In genomic region chr15:32636410-32636809, GRCh38 we compare ENCODE assay signal across 23 cellular contexts. TPM values are rescaled to one million over a fixed set of nuclear protein-coding genes. Genes with fewer than 3 reads are reported as not detected.
A peak's percentile ranks its signal among the peaks of the same experiment; 100 is the strongest.
DNase-seq lines count a peak whose midpoint lies in the region; ATAC-seq, FAIRE-seq and TF ChIP-seq lines count a peak whose summit lies in the region.
"Had no signal": no experiment of that assay in that cellular context is flagged by ENCODE, and none has a peak within 500 bp of the region (broad histone marks: within the 10 kb centered on the region; RNA-seq: fewer than 3 reads in every experiment).

No MANE protein-coding gene starts in this region.

- H3K4me3 ChIP-seq in A673 (ENCODE audit: low read depth, low read length, poor library complexity, severe bottlenecking) = no peak overlapping the region
- peak overlapping the region; percentile 22 for H3K4me3 ChIP-seq in GM06990 (replicated peaks; ENCODE audit: low read depth, low read length)
- no peak overlapping the region for H3K4me3 ChIP-seq in fibroblast of mammary gland (ENCODE audit: control insufficient read depth, low read depth, low read length)
- H3K4me3 ChIP-seq in PC-9 = no peak overlapping the region
- no peak overlapping the region for H3K4me3 ChIP-seq in small intestine (ENCODE audit: low read depth in 1 of 2, low read length in 2 of 2)
- H3K4me3 ChIP-seq: GM23248 had no signal

- WGBS in small intestine, 3 donors = 88 to 95% (median 90%) methylated on average over 3 of the region's 3 CpGs

- H3K9me3 Mint-ChIP-seq in activated B cell treated with CpG ODN at 0.5 μM for 24 hours = no peaks in the 10 kb centered on the region

- no peaks in the 10 kb centered on the region for H3K9me2 ChIP-seq in PC-9 (ENCODE audit: insufficient read depth)

- intact Hi-C loops in A673 (cut with micrococcal nuclease; ENCODE audit: unreplicated experiment) = no loop called here
- intact Hi-C loops in activated B cell treated with CpG ODN at 0.5 μM for 24 hours (cut with micrococcal nuclease) = no loop called here
- intact Hi-C loops in PC-9 (cut with micrococcal nuclease; ENCODE audit: unreplicated experiment) = no loop called here
- intact Hi-C loops in left cardiac atrium (cut with DNase I) = no loop called here

- H3K36me3 ChIP-seq in A673 (ENCODE audit: insufficient read depth, low read length, poor library complexity, severe bottlenecking) (peaks cover 78% of the 10 kb centered on the region), GM06990 (ENCODE audit: control insufficient read depth, insufficient read depth, low read length) (peaks cover under 1% of the 10 kb centered on the region), PC-9 (ENCODE audit: low read depth) (no peaks in the 10 kb centered on the region), small intestine (ENCODE audit: control insufficient read depth in 2 of 2, insufficient read depth in 2 of 2, low read length in 2 of 2) (peaks cover 0 to 2% of the 10 kb centered on the region in 2 donors)

- POLR2A ChIA-PET in A673 (lab: Charles Lee; ENCODE audit: low non-redundant PET) = no interaction called here
- POLR2A ChIA-PET in activated B cell treated with CpG ODN at 0.5 μM for 24 hours (lab: Charles Lee) = no interaction called here
- POLR2A ChIA-PET in PC-9 (lab: Charles Lee; ENCODE audit: unreplicated experiment) = no interaction called here

- no peaks in the 10 kb centered on the region for H3K9me3 ChIP-seq in A673 (ENCODE audit: low read depth, low read length, poor library complexity, severe bottlenecking)
- H3K9me3 ChIP-seq in PC-9 (ENCODE audit: insufficient read depth, low read depth) = no peaks in the 10 kb centered on the region
- H3K9me3 ChIP-seq in small intestine (ENCODE audit: control insufficient read depth, low read depth) = no peaks in the 10 kb centered on the region

- no peaks in the 10 kb centered on the region for H3K27me3 ChIP-seq in A673 (replicated peaks; ENCODE audit: insufficient read depth, low read depth, low read length, poor library complexity)
- no peaks in the 10 kb centered on the region for H3K27me3 ChIP-seq in GM06990 (replicated peaks; ENCODE audit: control insufficient read depth, insufficient read depth, low read length)
- H3K27me3 ChIP-seq in PC-9 (ENCODE audit: insufficient read depth, low read depth) = no peaks in the 10 kb centered on the region
- no peaks in the 10 kb centered on the region for H3K27me3 ChIP-seq in small intestine (ENCODE audit: control insufficient read depth in 2 of 2, insufficient read depth in 2 of 2, low read length in 2 of 2)

- peaks cover 1% of the 10 kb centered on the region for H3K36me3 Mint-ChIP-seq in activated B cell treated with CpG ODN at 0.5 μM for 24 hours (ENCODE audit: low read depth)

- FAIRE-seq in small intestine (lab: Jason Lieb, UNC) = no peak
- FAIRE-seq in GM12891 (lab: Jason Lieb, UNC) = no peak

- H3K4me1 ChIP-seq in A673 (ENCODE audit: insufficient read depth, low read length, poor library complexity, severe bottlenecking) (no peaks in the 10 kb centered on the region), PC-9 (replicated peaks; ENCODE audit: insufficient read depth) (no peaks in the 10 kb centered on the region), small intestine (ENCODE audit: control insufficient read depth in 2 of 2, insufficient read depth in 1 of 2, low read depth in 1 of 2, low read length in 1 of 2) (no peaks in the 10 kb centered on the region)

- H3K4me2 ChIP-seq in PC-9 = no peak overlapping the region

- H3K27me3 Mint-ChIP-seq in activated B cell treated with CpG ODN at 0.5 μM for 24 hours = no peaks in the 10 kb centered on the region

- TF ChIP-seq POLR2A in GM12891 (IDR thresholded peaks at IDR 0.05; ENCODE audit: low read depth, low read length) = no peak

- H2AFZ ChIP-seq in PC-9 = no peak overlapping the region
- H2AFZ ChIP-seq: GM23248 had no signal

- H3K27ac Mint-ChIP-seq in activated B cell treated with CpG ODN at 0.5 μM for 24 hours = no peak overlapping the region

- BruUV-seq in A673 (replicated peaks; lab: Mats Ljungman, UMichigan) (TSS peak; percentile 36), PC-9 (replicated peaks; lab: Mats Ljungman, UMichigan) (no TSS peak)

- DNase-seq in A673 (ENCODE audit: low spot score) (no peak), GM06990 (ENCODE audit: extremely low read depth, insufficient read length) (no peak), activated B cell treated with CpG ODN at 0.5 μM for 24 hours (no peak), fibroblast of mammary gland (ENCODE audit: low read depth) (peak; percentile 28), PC-9 (no peak), left cardiac atrium (no peak), small intestine (no peak), GM12891 (ENCODE audit: insufficient read length, low spot score) (no peak)
- DNase-seq: 8988T; C1 segment of cervical spinal cord; DMS79 treated with DMSO at 0.1 percent for 48 hours; GM23248; HCEC 1CT; NCI-H1105; NCI-H2081; NCI-H2171 treated with DMSO at 0.1 percent for 48 hours; NCI-H446 treated with DMSO at 0.1 percent for 48 hours; NK-92 treated with Interleukin-12 subunit alpha and Interleukin-12 subunit beta, amount 100 ng/mL, for 24 hours; OCI-M1; SIG-M5 had no signal

- CTCF ChIA-PET in A673 (lab: Charles Lee) = no interaction called here
- CTCF ChIA-PET in activated B cell treated with CpG ODN at 0.5 μM for 24 hours (lab: Charles Lee) = no interaction called here
- CTCF ChIA-PET in PC-9 (lab: Charles Lee) = no interaction called here

- H3F3A ChIP-seq in PC-9 (ENCODE audit: insufficient read depth, low read depth) = no peaks in the 10 kb centered on the region

- no peak for ATAC-seq in activated B cell treated with CpG ODN at 0.5 μM for 24 hours (ENCODE audit: low read depth)
- no peak for ATAC-seq in left cardiac atrium
- ATAC-seq: SK-N-SH treated with all-trans-retinoic acid at 6 μM for 48 hours had no signal

- no peaks in the 10 kb centered on the region for H3K79me2 ChIP-seq in PC-9 (ENCODE audit: low read depth)

- TF ChIP-seq CTCF in A673 (conservative IDR thresholded peaks at IDR 0.05; ENCODE audit: low read depth, low read length) (no peak), GM06990 (IDR thresholded peaks at IDR 0.05; ENCODE audit: insufficient read depth, low read length, poor library complexity, severe bottlenecking) (no peak), activated B cell treated with CpG ODN at 0.5 μM for 24 hours (IDR thresholded peaks at IDR 0.05) (no peak), fibroblast of mammary gland (conservative IDR thresholded peaks at IDR 0.05; ENCODE audit: control insufficient read depth, insufficient read depth, low read depth, low read length) (no peak), PC-9 (conservative IDR thresholded peaks at IDR 0.05) (no peak)

- H3K4me1 Mint-ChIP-seq in activated B cell treated with CpG ODN at 0.5 μM for 24 hours = peaks cover 18% of the 10 kb centered on the region

- H4K20me1 ChIP-seq in PC-9 (ENCODE audit: insufficient read depth) = no peaks in the 10 kb centered on the region

- H3K27ac ChIP-seq in A673 (ENCODE audit: low read depth, low read length, poor library complexity, severe bottlenecking) = no peak overlapping the region
- H3K27ac ChIP-seq in PC-9 = no peak overlapping the region
- H3K27ac ChIP-seq in small intestine (ENCODE audit: low read depth in 1 of 2, low read length in 1 of 2) = no peak overlapping the region
- H3K27ac ChIP-seq: GM23248, RWPE1 had no signal

- H3K4me3 Mint-ChIP-seq in activated B cell treated with CpG ODN at 0.5 μM for 24 hours = peak overlapping the region; percentile 28

TF ChIP-seq in GM12891, 5 proteins besides CTCF, POLR2A, EP300 and RAD21:
- TF ChIP-seq POU2F2 (IDR thresholded peaks at IDR 0.05; ENCODE audit: low read depth, low read length) = no peak
- TF ChIP-seq TAF1 (IDR thresholded peaks at IDR 0.05; ENCODE audit: low read depth, low read length) = no peak

RNA-seq across cellular contexts. Expression of gene SCG5, which starts 5.1 kb away (rescaled TPM):
- total RNA-seq in A673 (2021) (0.90 and 3.1 TPM in 2 replicates), activated B cell treated with CpG ODN at 0.5 μM for 24 hours (0.27 TPM in 1 of 2 replicates, not detected in the other), PC-9 (2021) (0.39 TPM in 1 of 2 replicates, not detected in the other), left cardiac atrium (under 1 TPM; 0.73 to 0.91 TPM)
- 10 to 100 TPM in 1 of 3 donors, 1 to 10 TPM in 2; 1.9 to 13.3 (median 4.0) TPM for polyA plus RNA-seq in small intestine
- 0.76 TPM for polyA plus RNA-seq in GM12891 (2012; ENCODE audit: low read depth, missing spikeins)
- total RNA-seq: G401 had no signal

RNA-seq across cellular contexts. Expression of gene ARHGAP11A, which starts 21.1 kb away (rescaled TPM):
- 167 and 173 TPM in 2 replicates for total RNA-seq in A673 (2021)
- total RNA-seq in activated B cell treated with CpG ODN at 0.5 μM for 24 hours = 5.3 and 7.5 TPM in 2 replicates
- total RNA-seq in PC-9 (2021) = 81.5 and 91.6 TPM in 2 replicates
- 1 to 10 TPM; 2.6 to 3.8 TPM for total RNA-seq in left cardiac atrium
- polyA plus RNA-seq in small intestine = 10 to 100 TPM in 1 of 3 donors, 1 to 10 TPM in 2; 1.3 to 14.2 (median 2.2) TPM
- polyA plus RNA-seq in GM12891 (2012; ENCODE audit: low read depth, missing spikeins) = 16.9 TPM

RNA-seq across cellular contexts. Expression of gene GOLGA8N, which starts 43.2 kb away (rescaled TPM):
- total RNA-seq in A673 (2021) (3.1 and 4.3 TPM in 2 replicates), activated B cell treated with CpG ODN at 0.5 μM for 24 hours (4.3 and 5.6 TPM in 2 replicates), PC-9 (2021) (1.6 and 2.4 TPM in 2 replicates), left cardiac atrium (1 to 10 TPM; 8.8 to 9.2 TPM)
- polyA plus RNA-seq in small intestine = 1 to 10 TPM; 1.1 to 1.6 (median 1.4) TPM
- 0.51 TPM for polyA plus RNA-seq in GM12891 (2012; ENCODE audit: low read depth, missing spikeins)
- total RNA-seq: G401 had no signal
